In genomic region chr12:18352312-18352711, GRCh38 we compare ENCODE assay signal across 38 cellular contexts.
"Had no signal": no experiment of that assay in that cellular context is flagged by ENCODE, and none has a peak within 500 bp of the region (broad histone marks: within the 10 kb centered on the region; RNA-seq: fewer than 3 reads in every experiment).

No MANE protein-coding gene starts in this region.

- ATAC-seq: activated naive CD4-positive, alpha-beta T cell treated with anti-CD3 and anti-CD28 coated beads, Interleukin-2, amount 50 U/mL, for 72 hours; activated naive CD8-positive, alpha-beta T cell treated with anti-CD3 and anti-CD28 coated beads, Interleukin-2, amount 50 U/mL, for 24 hours; activated T-cell treated with anti-CD3 and anti-CD28 coated beads, Interleukin-2, amount 50 U/mL, for 4 hours; activated T-cell treated with anti-CD3 and anti-CD28 coated beads, Interleukin-2, amount 50 U/mL, for 72 hours; activated T-helper 17 cell treated with anti-CD3 and anti-CD28 coated beads, Interleukin-2, amount 50 U/mL, for 72 hours; body of pancreas had no signal

- H3K4me1 ChIP-seq: adrenal gland, ascending aorta, body of pancreas, breast epithelium had no signal

- H3K4me3 Mint-ChIP-seq: activated naive CD4-positive, alpha-beta T cell treated with anti-CD3 and anti-CD28 coated beads for 36 hours; activated naive CD4-positive, alpha-beta T cell treated with anti-CD3 and anti-CD28 coated beads, Interleukin-2, amount 10 ng/mL, durations not matched to agents 7 days and 5 days; activated naive CD4-positive, alpha-beta T cell treated with anti-CD3 and anti-CD28 coated beads, Interleukin-2, amount 50 U/mL, for 24 hours; activated naive CD8-positive, alpha-beta T cell; activated naive CD8-positive, alpha-beta T cell treated with anti-CD3 and anti-CD28 coated beads for 36 hours; activated naive CD8-positive, alpha-beta T cell treated with anti-CD3 and anti-CD28 coated beads, Interleukin-2, amount 10 ng/mL, durations not matched to agents 7 days and 5 days; activated naive CD8-positive, alpha-beta T cell treated with anti-CD3 and anti-CD28 coated beads, Interleukin-2, amount 50 U/mL, for 24 hours; activated T-cell treated with anti-CD3 and anti-CD28 coated beads, Interleukin-2, amount 50 U/mL, for 24 hours; activated T-cell treated with anti-CD3 and anti-CD28 coated beads, Interleukin-2, amount 50 U/mL, for 4 hours; activated T-cell treated with anti-CD3 and anti-CD28 coated beads, Interleukin-2, amount 50 U/mL, for 72 hours; activated T-helper 1 cell treated with anti-CD3 and anti-CD28 coated beads, Interleukin-12 subunit alpha, Interleukin-12 subunit beta, Interleukin-2, Interleukin-4 antibody, amounts not matched to agents 30 ng/mL and 10 ng/mL and 1 ng/mL, durations not matched to agents 14 hours and 24 hours and 36 hours; activated T-helper 17 cell treated with anti-CD3 and anti-CD28 coated beads, Interleukin-2, amount 50 U/mL, for 72 hours; brain; central memory CD8-positive, alpha-beta T cell had no signal

- H3K27ac Mint-ChIP-seq: activated naive CD4-positive, alpha-beta T cell treated with anti-CD3 and anti-CD28 coated beads for 36 hours; activated naive CD4-positive, alpha-beta T cell treated with anti-CD3 and anti-CD28 coated beads, Interleukin-2, amount 10 ng/mL, durations not matched to agents 7 days and 5 days; activated naive CD4-positive, alpha-beta T cell treated with anti-CD3 and anti-CD28 coated beads, Interleukin-2, amount 50 U/mL, for 24 hours; activated naive CD4-positive, alpha-beta T cell treated with anti-CD3 and anti-CD28 coated beads, Interleukin-2, amount 50 U/mL, for 72 hours; activated naive CD8-positive, alpha-beta T cell; activated naive CD8-positive, alpha-beta T cell treated with anti-CD3 and anti-CD28 coated beads for 36 hours; activated naive CD8-positive, alpha-beta T cell treated with anti-CD3 and anti-CD28 coated beads, Interleukin-2, amount 10 ng/mL, durations not matched to agents 7 days and 5 days; activated naive CD8-positive, alpha-beta T cell treated with anti-CD3 and anti-CD28 coated beads, Interleukin-2, amount 50 U/mL, for 24 hours; activated T-cell treated with anti-CD3 and anti-CD28 coated beads, Interleukin-2, amount 50 U/mL, for 24 hours; activated T-cell treated with anti-CD3 and anti-CD28 coated beads, Interleukin-2, amount 50 U/mL, for 72 hours; activated T-helper 1 cell treated with anti-CD3 and anti-CD28 coated beads, Interleukin-12 subunit alpha, Interleukin-12 subunit beta, Interleukin-2, Interleukin-4 antibody, amounts not matched to agents 30 ng/mL and 10 ng/mL and 1 ng/mL, durations not matched to agents 14 hours and 24 hours and 36 hours; activated T-helper 17 cell treated with anti-CD3 and anti-CD28 coated beads, Interleukin-2, amount 50 U/mL, for 72 hours; activated T-helper 2 cell treated with anti-CD3 and anti-CD28 coated beads, Interferon-gamma antibody, Interleukin-2, Interleukin-4, amounts not matched to agents 10 μg/mL and 5 μg/mL and 100 μg/mL, durations not matched to agents 14 hours and 24 hours and 36 hours; brain had no signal

- DNase-seq: activated effector memory CD4-positive, alpha-beta T cell treated with anti-CD3 and anti-CD28 coated beads, Interleukin-2, amount 50 U/mL, for 16 hours; activated effector memory CD4-positive, alpha-beta T cell treated with Interleukin-2 at 50 U/mL for 16 hours; activated gamma-delta T cell; activated gamma-delta T cell treated with Interleukin-2 at 50 U/mL for 16 hours; activated naive CD4-positive, alpha-beta T cell; activated naive CD4-positive, alpha-beta T cell treated with anti-CD3 and anti-CD28 coated beads for 36 hours; activated naive CD4-positive, alpha-beta T cell treated with anti-CD3 and anti-CD28 coated beads, Interleukin-2, amount 10 ng/mL, durations not matched to agents 7 days and 5 days; activated naive CD4-positive, alpha-beta T cell treated with anti-CD3 and anti-CD28 coated beads, Interleukin-2, amount 50 U/mL, for 16 hours; activated naive CD4-positive, alpha-beta T cell treated with Interleukin-2 at 50 U/mL for 16 hours; activated naive CD8-positive, alpha-beta T cell treated with anti-CD3 and anti-CD28 coated beads for 36 hours; activated naive CD8-positive, alpha-beta T cell treated with anti-CD3 and anti-CD28 coated beads, Interleukin-2, amount 10 ng/mL, durations not matched to agents 7 days and 5 days; activated naive CD8-positive, alpha-beta T cell treated with anti-CD3 and anti-CD28 coated beads, Interleukin-2, amount 50 U/mL, for 24 hours; activated T-cell treated with anti-CD3 and anti-CD28 coated beads, Interleukin-2, amount 50 U/mL, for 1 hour; activated T-cell treated with anti-CD3 and anti-CD28 coated beads, Interleukin-2, amount 50 U/mL, for 24 hours; activated T-cell treated with anti-CD3 and anti-CD28 coated beads, Interleukin-2, amount 50 U/mL, for 4 hours; activated T-cell treated with anti-CD3 and anti-CD28 coated beads, Interleukin-2, amount 50 U/mL, for 48 hours; activated T-cell treated with anti-CD3 and anti-CD28 coated beads, Interleukin-2, amount 50 U/mL, for 72 hours; adrenal gland; amniotic stem cell; amygdala; anterior cingulate cortex; aorta; body of pancreas; brain microvascular endothelial cell; caudate nucleus; central memory CD4-positive, alpha-beta T cell; cerebellar nuclear complex had no signal

- H3K9me3 Mint-ChIP-seq: activated naive CD4-positive, alpha-beta T cell treated with anti-CD3 and anti-CD28 coated beads, Interleukin-2, amount 50 U/mL, for 24 hours; activated naive CD8-positive, alpha-beta T cell treated with anti-CD3 and anti-CD28 coated beads for 36 hours; activated naive CD8-positive, alpha-beta T cell treated with anti-CD3 and anti-CD28 coated beads, Interleukin-2, amount 10 ng/mL, durations not matched to agents 7 days and 5 days; activated T-helper 1 cell treated with anti-CD3 and anti-CD28 coated beads, Interleukin-12 subunit alpha, Interleukin-12 subunit beta, Interleukin-2, Interleukin-4 antibody, amounts not matched to agents 30 ng/mL and 10 ng/mL and 1 ng/mL, durations not matched to agents 14 hours and 24 hours and 36 hours; brain had no signal

- H3K36me3 ChIP-seq: adrenal gland, ascending aorta, brain microvascular endothelial cell, breast epithelium, cardiac muscle cell had no signal

- H3K27ac ChIP-seq: adrenal gland, ascending aorta, body of pancreas, brain microvascular endothelial cell, breast epithelium, cardiac muscle cell had no signal

- H3K36me3 Mint-ChIP-seq: activated naive CD4-positive, alpha-beta T cell treated with anti-CD3 and anti-CD28 coated beads, Interleukin-2, amount 10 ng/mL, durations not matched to agents 7 days and 5 days; activated naive CD4-positive, alpha-beta T cell treated with anti-CD3 and anti-CD28 coated beads, Interleukin-2, amount 50 U/mL, for 24 hours; activated naive CD4-positive, alpha-beta T cell treated with anti-CD3 and anti-CD28 coated beads, Interleukin-2, amount 50 U/mL, for 72 hours; activated naive CD8-positive, alpha-beta T cell; activated naive CD8-positive, alpha-beta T cell treated with anti-CD3 and anti-CD28 coated beads for 36 hours; activated naive CD8-positive, alpha-beta T cell treated with anti-CD3 and anti-CD28 coated beads, Interleukin-2, amount 10 ng/mL, durations not matched to agents 7 days and 5 days; brain had no signal

- H3K4me1 Mint-ChIP-seq: activated naive CD4-positive, alpha-beta T cell treated with anti-CD3 and anti-CD28 coated beads, Interleukin-2, amount 10 ng/mL, durations not matched to agents 7 days and 5 days; activated naive CD4-positive, alpha-beta T cell treated with anti-CD3 and anti-CD28 coated beads, Interleukin-2, amount 50 U/mL, for 24 hours; activated naive CD8-positive, alpha-beta T cell treated with anti-CD3 and anti-CD28 coated beads for 36 hours; activated naive CD8-positive, alpha-beta T cell treated with anti-CD3 and anti-CD28 coated beads, Interleukin-2, amount 10 ng/mL, durations not matched to agents 7 days and 5 days; activated naive CD8-positive, alpha-beta T cell treated with anti-CD3 and anti-CD28 coated beads, Interleukin-2, amount 50 U/mL, for 24 hours; activated T-helper 17 cell treated with anti-CD3 and anti-CD28 coated beads, Interleukin-2, amount 50 U/mL, for 72 hours; brain; central memory CD8-positive, alpha-beta T cell had no signal

- H3K9me3 ChIP-seq: adrenal gland, ascending aorta, body of pancreas, breast epithelium had no signal

- H3K27me3 ChIP-seq: adrenal gland, ascending aorta, body of pancreas, brain microvascular endothelial cell, breast epithelium, cardiac muscle cell had no signal

- H3K4me3 ChIP-seq: adrenal gland, ascending aorta, body of pancreas, breast epithelium, cardiac muscle cell had no signal
